8 cellular contexts compared by ENCODE assay signal in the genomic region with DNA sequence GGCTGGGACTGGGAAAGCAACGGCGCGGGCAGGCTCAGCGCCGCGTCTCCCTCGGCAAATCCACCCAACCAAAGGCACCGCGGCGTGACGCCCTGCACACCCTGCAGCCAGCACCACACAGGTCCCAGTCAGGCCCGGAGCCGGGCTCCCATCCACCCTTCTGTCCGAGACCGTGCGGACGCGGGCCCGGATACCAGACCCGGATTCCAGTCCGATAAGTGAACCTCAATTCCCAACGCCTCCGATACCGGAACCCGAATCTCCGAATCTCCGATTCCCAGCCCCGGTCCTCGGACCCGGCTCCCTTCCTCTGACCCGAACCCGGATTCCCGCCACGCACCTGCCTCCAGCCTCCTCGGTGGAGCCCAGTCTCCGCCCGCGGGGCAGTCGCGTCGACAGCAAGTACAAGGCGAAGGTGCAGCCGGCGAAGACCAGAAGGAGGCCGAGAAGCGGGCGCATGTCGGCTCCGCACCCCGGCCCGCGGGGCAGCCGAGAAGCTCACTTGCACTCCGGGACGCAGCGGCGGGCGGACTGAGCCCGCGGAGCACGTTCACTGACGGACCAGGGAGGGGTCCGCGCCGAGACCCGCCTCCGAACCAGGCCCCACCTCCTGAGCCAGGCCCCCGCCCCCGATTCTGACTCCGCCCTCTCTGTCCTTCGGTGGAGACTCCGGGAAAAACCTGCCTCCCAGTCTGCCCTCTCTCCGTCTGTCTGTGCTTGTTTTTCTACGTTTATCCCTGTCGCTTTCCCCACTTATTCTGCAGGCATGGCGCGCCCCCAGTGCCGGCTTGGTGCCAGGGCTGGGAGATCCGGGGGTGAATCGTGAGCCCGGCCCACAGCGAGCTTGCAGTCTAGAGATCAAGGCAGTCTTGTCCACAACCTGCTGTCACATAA. TPM values are rescaled to one million over a fixed set of nuclear protein-coding genes. Genes with fewer than 3 reads are reported as not detected.
DNase-seq lines count a peak whose midpoint lies in the region; ATAC-seq and TF ChIP-seq lines count a peak whose summit lies in the region.

A gene (minus strand): TSS at position 533 of the 894 bp plus-strand sequence. CDS start 74 bp downstream, at position 459.

- H3K4me3 Mint-ChIP-seq in activated B cell treated with CpG ODN at 0.5 μM for 24 hours: peak within 1 kb of the TSS; percentile 92
- H3K4me3 Mint-ChIP-seq in immature natural killer cell: peak within 1 kb of the TSS; percentile 93 to 98 (median 94)

- ATAC-seq in HG03175 (IDR thresholded peaks at IDR 0.05; ENCODE audit: unreplicated experiment) (peak; percentile 96), activated B cell treated with CpG ODN at 0.5 μM for 24 hours (ENCODE audit: low read depth) (peak; percentile 99)

- peak; percentile 94 for TF ChIP-seq POLR2A in GM18951 (IDR thresholded peaks at IDR 0.05; ENCODE audit: extremely low read depth, insufficient read depth, insufficient read length)

- POLR2A ChIA-PET in activated B cell treated with CpG ODN at 0.5 μM for 24 hours (lab: Charles Lee): interaction anchor here (1.0 to 1.1 kb wide), 2 partner anchors 37 to 87 kb away, joined by 5 to 8 read pairs; a partner anchor contains a TSS

- H3K27me3 Mint-ChIP-seq in activated B cell treated with CpG ODN at 0.5 μM for 24 hours (no peaks in the 10 kb centered on the region), immature natural killer cell (ENCODE audit: low read depth in 3 of 3) (peaks cover 0 to 10% (median 3%) of the 10 kb centered on the region in 3 donors)

- H3K9me3 Mint-ChIP-seq in activated B cell treated with CpG ODN at 0.5 μM for 24 hours (peaks cover 3% of the 10 kb centered on the region), immature natural killer cell (no peaks in the 10 kb centered on the region)

- H3K27ac Mint-ChIP-seq in activated B cell treated with CpG ODN at 0.5 μM for 24 hours: peak within 1 kb of the TSS; percentile 73
- peak within 1 kb of the TSS; percentile 78 to 91 (median 88) for H3K27ac Mint-ChIP-seq in immature natural killer cell

- peak; percentile 12 for TF ChIP-seq CTCF in AG09309 (IDR thresholded peaks at IDR 0.05; ENCODE audit: control insufficient read depth, insufficient read depth, low read depth, low read length, missing control alignments)
- no peak for TF ChIP-seq CTCF in activated B cell treated with CpG ODN at 0.5 μM for 24 hours (IDR thresholded peaks at IDR 0.05)

- CTCF ChIA-PET in activated B cell treated with CpG ODN at 0.5 μM for 24 hours (lab: Charles Lee): no interaction called here

- peak within 1 kb of the TSS; percentile 52 for H3K27ac ChIP-seq in caudate nucleus (ENCODE audit: low read depth, low read length)

- H3K36me3 Mint-ChIP-seq in activated B cell treated with CpG ODN at 0.5 μM for 24 hours (ENCODE audit: low read depth) (peaks cover 33% of the 10 kb centered on the region), immature natural killer cell (peaks cover 3 to 15% (median 10%) of the 10 kb centered on the region in 3 donors)

- peaks cover 19% of the 10 kb centered on the region for H3K4me1 Mint-ChIP-seq in activated B cell treated with CpG ODN at 0.5 μM for 24 hours
- peaks cover 27 to 39% of the 10 kb centered on the region in 2 donors for H3K4me1 Mint-ChIP-seq in immature natural killer cell

- in situ Hi-C loops in GM18951 (cut with MboI; ENCODE audit: low sequenced_read_pairs, unreplicated experiment): no loop called here

- peak within 1 kb of the TSS; percentile 71 for H3K4me3 ChIP-seq in AG09309 (ENCODE audit: control insufficient read depth, low read depth, low read length)

- intact Hi-C loops in activated B cell treated with CpG ODN at 0.5 μM for 24 hours (cut with micrococcal nuclease): loop anchor here (1.0 to 5.0 kb wide), 4 partner anchors 61 to 610 kb away; a partner anchor contains a TSS

- DNase-seq in AG09309 (ENCODE audit: low read depth) (peak; percentile 52), NCI-H2227 treated with DMSO at 0.1 percent for 48 hours (lab: John Stamatoyannopoulos, UW) (peak; percentile 94), activated B cell treated with CpG ODN at 0.5 μM for 24 hours (peak; percentile 86), caudate nucleus (lab: John Stamatoyannopoulos, UW) (peak; percentile 9 to 94 (median 87)), immature natural killer cell (peak; percentile 86 to 88 (median 86)), smooth muscle cell of the brain vasculature (ENCODE audit: low read depth, low spot score) (peak; percentile 68)

RNA-seq across cellular contexts. Expression of the gene that starts here (rescaled TPM):
- 20.7 and 23.3 TPM in 2 replicates for total RNA-seq in activated B cell treated with CpG ODN at 0.5 μM for 24 hours
- 10 to 100 TPM; 17.3 to 26.2 (median 21.4) TPM for polyA plus RNA-seq in immature natural killer cell

Comparison
In these comparisons a context has a peak if more than half of its experiments do, and no peak if none do; other contexts are left out.
1. Peak in every context shown above with its lines: DNase-seq, ATAC-seq, H3K4me3 ChIP-seq and H3K27ac ChIP-seq.